ENCODE assay signal across 5 cellular contexts in the genomic region with DNA sequence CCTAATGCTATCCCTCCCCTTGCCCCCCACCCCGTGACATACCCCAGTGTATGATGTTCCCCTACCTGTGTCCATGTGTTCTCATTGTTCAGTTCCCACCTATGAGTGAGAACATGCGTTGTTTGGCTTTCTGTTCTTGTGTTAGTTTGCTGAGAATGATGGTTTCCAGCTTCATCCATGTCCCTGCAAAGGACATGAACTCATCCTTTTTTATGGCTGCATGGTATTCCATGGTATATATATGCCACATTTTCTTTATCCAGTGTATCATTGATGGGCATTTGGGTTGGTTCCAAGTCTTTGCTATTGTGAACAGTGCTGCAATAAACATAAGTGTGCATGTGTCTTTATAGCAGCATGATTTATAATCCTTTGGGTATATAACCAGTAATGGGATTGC. TPM values are rescaled to one million over a fixed set of nuclear protein-coding genes. Genes with fewer than 3 reads are reported as not detected.
"Had no signal": no experiment of that assay in that cellular context is flagged by ENCODE, and none has a peak within 500 bp of the region (broad histone marks: within the 10 kb centered on the region; RNA-seq: fewer than 3 reads in every experiment).

No MANE protein-coding gene starts in this region.

RNA-seq across cellular contexts. Expression of a gene that starts 0.7 kb away (rescaled TPM):
- total RNA-seq: astrocyte, dermis microvascular lymphatic vessel endothelial cell, endothelial cell of umbilical vein, kidney epithelial cell, SJSA1 had no signal
- polyA plus RNA-seq: endothelial cell of umbilical vein had no signal

RNA-seq across cellular contexts. Expression of a gene that starts 55.5 kb away (rescaled TPM):
- total RNA-seq: astrocyte, dermis microvascular lymphatic vessel endothelial cell, endothelial cell of umbilical vein, kidney epithelial cell, SJSA1 had no signal
- polyA plus RNA-seq: endothelial cell of umbilical vein had no signal
